In genomic region chr22:45992737-45993136, GRCh38 we compare ENCODE assay signal across 21 cellular contexts. TPM values are rescaled to one million over a fixed set of nuclear protein-coding genes. Genes with fewer than 3 reads are reported as not detected.
DNase-seq lines count a peak whose midpoint lies in the region; ATAC-seq, FAIRE-seq and TF ChIP-seq lines count a peak whose summit lies in the region.
"Had no signal": no experiment of that assay in that cellular context is flagged by ENCODE, and none has a peak within 500 bp of the region (broad histone marks: within the 10 kb centered on the region; RNA-seq: fewer than 3 reads in every experiment).

No MANE protein-coding gene starts in this region.

- WGBS in IMR-90 (ENCODE audit: extremely low coverage in 2 of 2, insufficient read length in 1 of 2), 2 experiments = 72% methylated on average over 2 of the region's 3 CpGs; no CpG with 5 or more reads in 1 of the 2 experiments
- 92% methylated on average over 3 of the region's 3 CpGs for WGBS in suprapubic skin

- dilution Hi-C loops in IMR-90 (cut with HindIII; ENCODE audit: low sequenced_read_pairs, unreplicated experiment) = no loop called here

- no peak overlapping the region for H2AK5ac ChIP-seq in IMR-90 (ENCODE audit: low read depth, low read length)

- H2BK5ac ChIP-seq in IMR-90 (ENCODE audit: low read depth, low read length, poor library complexity, severe bottlenecking) = no peak overlapping the region

- CTCF ChIA-PET in IMR-90 (lab: Yijun Ruan, JAX) = no interaction called here

- in situ Hi-C loops in IMR-90 (cut with MboI; ENCODE audit: low sequenced_read_pairs) = no loop called here

- H3K23ac ChIP-seq in IMR-90 (ENCODE audit: low read depth, low read length) = no peak overlapping the region

- H2BK15ac ChIP-seq in IMR-90 (ENCODE audit: low read depth, low read length) = no peak overlapping the region

- no peak overlapping the region for H4K8ac ChIP-seq in IMR-90 (ENCODE audit: low read depth in 2 of 2, low read length in 2 of 2)

- H3K36me3 ChIP-seq in IMR-90 (ENCODE audit: control insufficient read depth, insufficient read depth, low read length) (no peaks in the 10 kb centered on the region), suprapubic skin (no peaks in the 10 kb centered on the region)
- H3K36me3 ChIP-seq: BLaER1 treated with 17β-estradiol and CSF1 and Interleukin-3, amounts not matched to agents 10 nM and 100 nM had no signal

- no peak overlapping the region for H4K5ac ChIP-seq in IMR-90 (ENCODE audit: low read depth, low read length)

- H2AK9ac ChIP-seq in IMR-90 (replicated peaks; ENCODE audit: low read depth, low read length, poor library complexity) = peak overlapping the region; percentile 47

- H3K36me3 Mint-ChIP-seq in natural killer cell = no peaks in the 10 kb centered on the region
- H3K36me3 Mint-ChIP-seq in natural killer cell treated with Interleukin-12 subunit alpha and Interleukin-12 subunit beta and Interleukin-15 and Interleukin-18, amount 100 ng/mL, for 72 hours = no peaks in the 10 kb centered on the region
- no peaks in the 10 kb centered on the region for H3K36me3 Mint-ChIP-seq in dendritic cell treated with granulocyte-macrophage colony-stimulating factor and Interleukin-4, amounts not matched to agents 40 ng/mL and 50 ng/mL, for 4 days (ENCODE audit: low read depth)
- no peaks in the 10 kb centered on the region for H3K36me3 Mint-ChIP-seq in progenitor cell of endocrine pancreas (ENCODE audit: insufficient read depth)
- H3K36me3 Mint-ChIP-seq: CD8-positive, alpha-beta T cell had no signal

- H3K4me1 ChIP-seq in IMR-90 (ENCODE audit: control insufficient read depth, insufficient read depth, low read length) = peaks cover 16% of the 10 kb centered on the region
- peaks cover 34% of the 10 kb centered on the region for H3K4me1 ChIP-seq in suprapubic skin

- no peak for TF ChIP-seq EP300 in suprapubic skin (IDR thresholded peaks at IDR 0.05)

- H3K27me3 ChIP-seq in IMR-90 (ENCODE audit: control insufficient read depth, insufficient read depth, low read length) (peaks cover 22% of the 10 kb centered on the region), suprapubic skin (no peaks in the 10 kb centered on the region)
- H3K27me3 ChIP-seq: BLaER1 treated with 17β-estradiol and CSF1 and Interleukin-3, amounts not matched to agents 10 nM and 100 nM had no signal

- H2AFZ ChIP-seq in IMR-90 (replicated peaks; ENCODE audit: low read length, poor library complexity) = no peak overlapping the region
- H2AFZ ChIP-seq: GM23338 had no signal

- no peak for TF ChIP-seq RAD21 in IMR-90 (IDR thresholded peaks at IDR 0.05; ENCODE audit: low read length)

- BruUV-seq in IMR-90 (replicated peaks; lab: Mats Ljungman, UMichigan) = no TSS peak

- H3K14ac ChIP-seq in IMR-90 (replicated peaks; ENCODE audit: low read depth, low read length) = no peak overlapping the region

- DNase-seq in natural killer cell = no peak
- DNase-seq in natural killer cell treated with Interleukin-12 subunit alpha and Interleukin-12 subunit beta and Interleukin-15 and Interleukin-18, amount 100 ng/mL, for 72 hours (ENCODE audit: low spot score) = no peak
- DNase-seq in IMR-90 = no peak
- no peak for DNase-seq in progenitor cell of endocrine pancreas (ENCODE audit: low spot score, unreplicated experiment)
- DNase-seq in OCI-M1 (lab: John Stamatoyannopoulos, UW) = no peak
- DNase-seq in suprapubic skin (ENCODE audit: low spot score in 2 of 2) = no peak
- DNase-seq in HTR-8/SVneo (ENCODE audit: insufficient read length, low spot score) = no peak
- DNase-seq: AML-193; CD8-positive, alpha-beta T cell; COR-L47; H7; HFFc6 had no signal

- no peak overlapping the region for H3K4me2 ChIP-seq in IMR-90 (ENCODE audit: low read depth, low read length)
- H3K4me2 ChIP-seq: BLaER1 treated with 17β-estradiol and CSF1 and Interleukin-3, amounts not matched to agents 10 nM and 100 nM; GM23338; KMS-11 had no signal

- peaks cover 0 to 5% of the 10 kb centered on the region in 2 experiments; a peak in 1 of 4 replicates for H3K79me1 ChIP-seq in IMR-90 (ENCODE audit: low read depth in 1 of 2, low read length in 2 of 2)

- ATAC-seq in natural killer cell (no peak), IMR-90 (ENCODE audit: low read depth) (no peak)
- no peak for ATAC-seq in natural killer cell treated with Interleukin-12 subunit alpha and Interleukin-12 subunit beta and Interleukin-15 and Interleukin-18, amount 100 ng/mL, for 72 hours
- ATAC-seq: CD8-positive, alpha-beta T cell; GM23338; HCT116; HepG2 had no signal

- H3K27me3 Mint-ChIP-seq in natural killer cell (ENCODE audit: low read depth in 2 of 2) = no peaks in the 10 kb centered on the region
- H3K27me3 Mint-ChIP-seq in natural killer cell treated with Interleukin-12 subunit alpha and Interleukin-12 subunit beta and Interleukin-15 and Interleukin-18, amount 100 ng/mL, for 72 hours = no peaks in the 10 kb centered on the region
- peaks cover 17% of the 10 kb centered on the region for H3K27me3 Mint-ChIP-seq in dendritic cell treated with granulocyte-macrophage colony-stimulating factor and Interleukin-4, amounts not matched to agents 40 ng/mL and 50 ng/mL, for 4 days
- peaks cover 18% of the 10 kb centered on the region for H3K27me3 Mint-ChIP-seq in progenitor cell of endocrine pancreas

- H2BK120ac ChIP-seq in IMR-90 (ENCODE audit: low read depth, low read length) = no peak overlapping the region

- no peak for TF ChIP-seq POLR2A in IMR-90 (IDR thresholded peaks at IDR 0.05; ENCODE audit: low read depth, low read length)
- TF ChIP-seq POLR2A in suprapubic skin (IDR thresholded peaks at IDR 0.05) = no peak

- H3K18ac ChIP-seq in IMR-90 (ENCODE audit: low read depth, low read length) = no peak overlapping the region

- H3K27ac Mint-ChIP-seq in natural killer cell = peak overlapping the region; percentile 68 to 84
- H3K27ac Mint-ChIP-seq in natural killer cell treated with Interleukin-12 subunit alpha and Interleukin-12 subunit beta and Interleukin-15 and Interleukin-18, amount 100 ng/mL, for 72 hours = peak overlapping the region in 1 of 2 donors; percentile 60
- peak overlapping the region; percentile 40 for H3K27ac Mint-ChIP-seq in dendritic cell treated with granulocyte-macrophage colony-stimulating factor and Interleukin-4, amounts not matched to agents 40 ng/mL and 50 ng/mL, for 4 days
- H3K27ac Mint-ChIP-seq in progenitor cell of endocrine pancreas = peak overlapping the region; percentile 24
- H3K27ac Mint-ChIP-seq: CD8-positive, alpha-beta T cell; GM23338; HFFc6 had no signal

- H3K9me1 ChIP-seq in IMR-90 (ENCODE audit: insufficient read depth, low read length) = peaks cover 7% of the 10 kb centered on the region

- TF ChIP-seq CTCF in natural killer cell (IDR thresholded peaks at IDR 0.05) (no peak), IMR-90 (conservative IDR thresholded peaks at IDR 0.05; ENCODE audit: low read depth, low read length) (no peak), progenitor cell of endocrine pancreas (IDR thresholded peaks at IDR 0.05; ENCODE audit: unreplicated experiment) (no peak), suprapubic skin (IDR thresholded peaks at IDR 0.05) (no peak)

- H3K9me3 Mint-ChIP-seq in natural killer cell = peaks cover 12% of the 10 kb centered on the region in 2 donors
- peaks cover 13% of the 10 kb centered on the region for H3K9me3 Mint-ChIP-seq in natural killer cell treated with Interleukin-12 subunit alpha and Interleukin-12 subunit beta and Interleukin-15 and Interleukin-18, amount 100 ng/mL, for 72 hours
- H3K9me3 Mint-ChIP-seq in dendritic cell treated with granulocyte-macrophage colony-stimulating factor and Interleukin-4, amounts not matched to agents 40 ng/mL and 50 ng/mL, for 4 days = no peaks in the 10 kb centered on the region
- no peaks in the 10 kb centered on the region for H3K9me3 Mint-ChIP-seq in progenitor cell of endocrine pancreas (ENCODE audit: low read depth)
- H3K9me3 Mint-ChIP-seq: CD8-positive, alpha-beta T cell; HFFc6 had no signal

- H3K9me3 ChIP-seq in IMR-90 (ENCODE audit: control insufficient read depth, insufficient read depth, low read length) (peaks cover 1% of the 10 kb centered on the region), suprapubic skin (no peaks in the 10 kb centered on the region)

- no peak overlapping the region for H3K4ac ChIP-seq in IMR-90 (ENCODE audit: low read depth, low read length)

- intact Hi-C loops in natural killer cell (cut with micrococcal nuclease) = loop anchor here (10.0 kb wide), 1 partner anchor 302 kb away; the partner anchor contains the start of gene GTSE1
- intact Hi-C loops in IMR-90 (cut with micrococcal nuclease) = no loop called here
- intact Hi-C loops in dendritic cell treated with granulocyte-macrophage colony-stimulating factor and Interleukin-4, amounts not matched to agents 40 ng/mL and 50 ng/mL, for 4 days (cut with micrococcal nuclease) = loop anchor here (5.0 kb wide), 1 partner anchor 325 kb away; no protein-coding TSS in a partner anchor

- H3K4me1 Mint-ChIP-seq in natural killer cell (peaks cover 14 to 34% of the 10 kb centered on the region in 2 donors), progenitor cell of endocrine pancreas (ENCODE audit: low read depth) (no peaks in the 10 kb centered on the region)
- H3K4me1 Mint-ChIP-seq in natural killer cell treated with Interleukin-12 subunit alpha and Interleukin-12 subunit beta and Interleukin-15 and Interleukin-18, amount 100 ng/mL, for 72 hours (ENCODE audit: low read depth in 2 of 2) = peaks cover 20 to 21% of the 10 kb centered on the region in 2 donors
- H3K4me1 Mint-ChIP-seq in dendritic cell treated with granulocyte-macrophage colony-stimulating factor and Interleukin-4, amounts not matched to agents 40 ng/mL and 50 ng/mL, for 4 days (ENCODE audit: low read depth) = peaks cover 40% of the 10 kb centered on the region
- H3K4me1 Mint-ChIP-seq: GM23338 had no signal

- POLR2A ChIA-PET in IMR-90 (lab: Charles Lee; ENCODE audit: unreplicated experiment) = no interaction called here

- H3K56ac ChIP-seq in IMR-90 (ENCODE audit: extremely low read depth, insufficient read depth, low read length) = no peak overlapping the region

- FAIRE-seq in HTR-8/SVneo (lab: Jason Lieb, UNC) = no peak
- FAIRE-seq: A204.1, G401.6, GM19239, HepG2 had no signal

- H2BK20ac ChIP-seq in IMR-90 (ENCODE audit: low read depth, low read length) = no peak overlapping the region

- H4K91ac ChIP-seq in IMR-90 (ENCODE audit: insufficient read depth, low read depth, low read length) = no peak overlapping the region

- H3K4me3 ChIP-seq in IMR-90 (ENCODE audit: insufficient read depth, low read depth, low read length) = no peak overlapping the region
- no peak overlapping the region for H3K4me3 ChIP-seq in suprapubic skin
- H3K4me3 ChIP-seq: BLaER1 treated with 17β-estradiol and CSF1 and Interleukin-3, amounts not matched to agents 10 nM and 100 nM; GM23338 had no signal

- H4K20me1 ChIP-seq in IMR-90 (ENCODE audit: insufficient read depth, low read length) = no peaks in the 10 kb centered on the region
- H4K20me1 ChIP-seq: BLaER1 treated with 17β-estradiol and CSF1 and Interleukin-3, amounts not matched to agents 10 nM and 100 nM had no signal

- no peak overlapping the region for H3K9ac ChIP-seq in IMR-90 (ENCODE audit: low read depth, low read length)
- H3K9ac ChIP-seq: BLaER1 treated with 17β-estradiol and CSF1 and Interleukin-3, amounts not matched to agents 10 nM and 100 nM; KMS-11 had no signal

- H3K27ac ChIP-seq in IMR-90 (ENCODE audit: insufficient read depth, low read length) (no peak overlapping the region), suprapubic skin (no peak overlapping the region)
- H3K27ac ChIP-seq: BLaER1 treated with 17β-estradiol and CSF1 and Interleukin-3, amounts not matched to agents 10 nM and 100 nM; KMS-11 had no signal

- H3K4me3 Mint-ChIP-seq in natural killer cell (no peak overlapping the region), progenitor cell of endocrine pancreas (ENCODE audit: low read depth) (no peak overlapping the region)
- no peak overlapping the region for H3K4me3 Mint-ChIP-seq in natural killer cell treated with Interleukin-12 subunit alpha and Interleukin-12 subunit beta and Interleukin-15 and Interleukin-18, amount 100 ng/mL, for 72 hours
- no peak overlapping the region for H3K4me3 Mint-ChIP-seq in dendritic cell treated with granulocyte-macrophage colony-stimulating factor and Interleukin-4, amounts not matched to agents 40 ng/mL and 50 ng/mL, for 4 days
- H3K4me3 Mint-ChIP-seq: CD8-positive, alpha-beta T cell; GM23338; HFFc6 had no signal

RNA-seq across cellular contexts. Expression of gene WNT7B, which starts 15.8 kb away (rescaled TPM):
- total RNA-seq in natural killer cell = not detected
- total RNA-seq in natural killer cell treated with Interleukin-12 subunit alpha and Interleukin-12 subunit beta and Interleukin-15 and Interleukin-18, amount 100 ng/mL, for 72 hours = not detected
- total RNA-seq in IMR-90 (2012; rRNA removed) = under 0.01 TPM in 2 replicates
- 0.15 and 0.16 TPM in 2 replicates for polyA plus RNA-seq in IMR-90 (2012; rRNA removed)
- 0.21 and 0.23 TPM in 2 replicates for polyA plus RNA-seq in IMR-90 (2012; cell fraction: cytosol; rRNA removed)
- polyA plus RNA-seq in IMR-90 (2012; cell fraction: nucleus; rRNA removed; ENCODE audit: low replicate concordance) = 0.10 and 0.15 TPM in 2 replicates
- 3.7 and 4.3 TPM in 2 replicates for total RNA-seq in progenitor cell of endocrine pancreas
- 10 to 100 TPM; 18.7 to 54.4 (median 44.1) TPM for total RNA-seq in suprapubic skin
- total RNA-seq: CD8-positive, alpha-beta T cell had no signal
- polyA plus RNA-seq: GM23338, HepG2 had no signal
